ENCODE assay signal across 13 cellular contexts in genomic region chr10:131977323-131978096, GRCh38. TPM values are rescaled to one million over a fixed set of nuclear protein-coding genes. Genes with fewer than 3 reads are reported as not detected.
DNase-seq lines count a peak whose midpoint lies in the region; ATAC-seq, FAIRE-seq and TF ChIP-seq lines count a peak whose summit lies in the region.
"Had no signal": no experiment of that assay in that cellular context is flagged by ENCODE, and none has a peak within 500 bp of the region (broad histone marks: within the 10 kb centered on the region; RNA-seq: fewer than 3 reads in every experiment).

No MANE protein-coding gene starts in this region.

- no peaks in the 10 kb centered on the region for H3K27me3 Mint-ChIP-seq in CD8-positive, alpha-beta memory T cell
- no peaks in the 10 kb centered on the region for H3K27me3 Mint-ChIP-seq in activated naive CD8-positive, alpha-beta T cell treated with anti-CD3 and anti-CD28 coated beads, Interleukin-2, amount 10 ng/mL, durations not matched to agents 7 days and 5 days
- no peaks in the 10 kb centered on the region for H3K27me3 Mint-ChIP-seq in naive thymus-derived CD4-positive, alpha-beta T cell

- H3K27ac ChIP-seq in BLaER1 (peak overlapping the region; percentile 66; the same call in 1 of the 2 replicates), esophagus muscularis mucosa (replicated peaks in 1 of 4) (no peak overlapping the region)
- no peak overlapping the region for H3K27ac ChIP-seq in CD8-positive, alpha-beta memory T cell (ENCODE audit: low read depth, low read length)
- no peak overlapping the region for H3K27ac ChIP-seq in naive thymus-derived CD4-positive, alpha-beta T cell (ENCODE audit: low read depth, low read length)

- peaks cover 30% of the 10 kb centered on the region for H3K36me3 ChIP-seq in BLaER1
- no peaks in the 10 kb centered on the region for H3K36me3 ChIP-seq in CD8-positive, alpha-beta memory T cell (ENCODE audit: insufficient read depth, low read length)
- H3K36me3 ChIP-seq in naive thymus-derived CD4-positive, alpha-beta T cell (ENCODE audit: control insufficient read depth in 2 of 3, insufficient read depth in 3 of 3, low read length in 3 of 3) = no peaks in the 10 kb centered on the region
- peaks cover 0 to 12% (median 2%) of the 10 kb centered on the region in 4 donors for H3K36me3 ChIP-seq in esophagus muscularis mucosa

- peak overlapping the region in 5 of 8 donors; percentile 41 to 79 (median 55) for H3K27ac Mint-ChIP-seq in CD8-positive, alpha-beta memory T cell
- peak overlapping the region; percentile 77 for H3K27ac Mint-ChIP-seq in activated naive CD8-positive, alpha-beta T cell treated with anti-CD3 and anti-CD28 coated beads, Interleukin-2, amount 10 ng/mL, durations not matched to agents 7 days and 5 days
- H3K27ac Mint-ChIP-seq in naive thymus-derived CD4-positive, alpha-beta T cell = peak overlapping the region; percentile 32 to 97 (median 95)

- H3K27me3 ChIP-seq in BLaER1 (no peaks in the 10 kb centered on the region), esophagus muscularis mucosa (no peaks in the 10 kb centered on the region)
- H3K27me3 ChIP-seq in CD8-positive, alpha-beta memory T cell (ENCODE audit: insufficient read depth, low read length, poor library complexity, severe bottlenecking) = no peaks in the 10 kb centered on the region
- H3K27me3 ChIP-seq in naive thymus-derived CD4-positive, alpha-beta T cell (ENCODE audit: control insufficient read depth in 2 of 2, insufficient read depth in 2 of 2, low read length in 2 of 2) = no peaks in the 10 kb centered on the region
- H3K27me3 ChIP-seq: dorsolateral prefrontal cortex had no signal

- H3K4me1 ChIP-seq in BLaER1 (peaks cover 85% of the 10 kb centered on the region), esophagus muscularis mucosa (peaks cover 48 to 61% (median 53%) of the 10 kb centered on the region in 4 donors)
- peaks cover 74% of the 10 kb centered on the region for H3K4me1 ChIP-seq in CD8-positive, alpha-beta memory T cell (ENCODE audit: insufficient read depth, low read length)
- peaks cover 20 to 58% of the 10 kb centered on the region in 2 donors for H3K4me1 ChIP-seq in naive thymus-derived CD4-positive, alpha-beta T cell (ENCODE audit: control insufficient read depth in 2 of 2, insufficient read depth in 2 of 2, low read length in 2 of 2)
- H3K4me1 ChIP-seq: Caco-2 had no signal

- peak overlapping the region; percentile 93 for H3K4me2 ChIP-seq in BLaER1

- 88% methylated on average over 13 of the region's 13 CpGs for whole genome bisulfite sequencing in esophagus muscularis mucosa

- peaks cover 90% of the 10 kb centered on the region for H4K20me1 ChIP-seq in BLaER1

- no peak for DNase-seq in CD8-positive, alpha-beta memory T cell
- DNase-seq in activated naive CD8-positive, alpha-beta T cell treated with anti-CD3 and anti-CD28 coated beads, Interleukin-2, amount 10 ng/mL, durations not matched to agents 7 days and 5 days = no peak
- no peak for DNase-seq in naive thymus-derived CD4-positive, alpha-beta T cell
- DNase-seq in hepatic stellate cell (ENCODE audit: low spot score) (no peak), GM19239 (ENCODE audit: insufficient read length, low spot score) (no peak), esophagus muscularis mucosa (ENCODE audit: extremely low spot score) (no peak)
- DNase-seq: aorta, Caco-2, dorsolateral prefrontal cortex, NCI-H1930, NCI-H748 treated with DMSO at 0.1 percent for 48 hours, SHP77 treated with DMSO at 0.1 percent for 48 hours had no signal

- TF ChIP-seq EP300 in esophagus muscularis mucosa (IDR thresholded peaks at IDR 0.05) = no peak

- H3K36me3 Mint-ChIP-seq in CD8-positive, alpha-beta memory T cell = peaks cover 0 to 11% (median 0%) of the 10 kb centered on the region in 3 donors
- H3K36me3 Mint-ChIP-seq in activated naive CD8-positive, alpha-beta T cell treated with anti-CD3 and anti-CD28 coated beads, Interleukin-2, amount 10 ng/mL, durations not matched to agents 7 days and 5 days = peaks cover 38% of the 10 kb centered on the region
- H3K36me3 Mint-ChIP-seq in naive thymus-derived CD4-positive, alpha-beta T cell = peaks cover 0 to 44% (median 7%) of the 10 kb centered on the region in 5 donors

- H3K9ac ChIP-seq in BLaER1 = peak overlapping the region; percentile 70; the same call in 1 of the 2 replicates

- H3K4me3 ChIP-seq in BLaER1 = peak overlapping the region; percentile 85; the same call in 1 of the 2 replicates
- H3K4me3 ChIP-seq in CD8-positive, alpha-beta memory T cell (ENCODE audit: low read length) = no peak overlapping the region
- H3K4me3 ChIP-seq in naive thymus-derived CD4-positive, alpha-beta T cell (ENCODE audit: low read length) = no peak overlapping the region
- no peak overlapping the region for H3K4me3 ChIP-seq in esophagus muscularis mucosa

- no peak for TF ChIP-seq CTCF in esophagus muscularis mucosa (IDR thresholded peaks at IDR 0.05)

- ATAC-seq in activated naive CD8-positive, alpha-beta T cell treated with anti-CD3 and anti-CD28 coated beads, Interleukin-2, amount 10 ng/mL, durations not matched to agents 7 days and 5 days (ENCODE audit: low read depth) = no peak
- no peak for ATAC-seq in naive thymus-derived CD4-positive, alpha-beta T cell

- no peaks in the 10 kb centered on the region for H3K9me3 Mint-ChIP-seq in CD8-positive, alpha-beta memory T cell
- H3K9me3 Mint-ChIP-seq in activated naive CD8-positive, alpha-beta T cell treated with anti-CD3 and anti-CD28 coated beads, Interleukin-2, amount 10 ng/mL, durations not matched to agents 7 days and 5 days = no peaks in the 10 kb centered on the region
- H3K9me3 Mint-ChIP-seq in naive thymus-derived CD4-positive, alpha-beta T cell = peaks cover 0 to 2% (median 0%) of the 10 kb centered on the region in 11 donors

- CTCF ChIA-PET in CD8-positive, alpha-beta memory T cell (lab: Charles Lee) = no interaction called here
- CTCF ChIA-PET in naive thymus-derived CD4-positive, alpha-beta T cell (lab: Charles Lee) = no interaction called here

- H3K9me3 ChIP-seq in BLaER1 (no peaks in the 10 kb centered on the region), esophagus muscularis mucosa (no peaks in the 10 kb centered on the region)
- H3K9me3 ChIP-seq in CD8-positive, alpha-beta memory T cell (ENCODE audit: low read length) = no peaks in the 10 kb centered on the region
- H3K9me3 ChIP-seq in naive thymus-derived CD4-positive, alpha-beta T cell (ENCODE audit: control insufficient read depth in 2 of 3, low read length in 3 of 3) = no peaks in the 10 kb centered on the region
- H3K9me3 ChIP-seq: Caco-2 had no signal

- H3K4me3 Mint-ChIP-seq in CD8-positive, alpha-beta memory T cell = peak overlapping the region in 2 of 7 donors; percentile 72 to 83
- H3K4me3 Mint-ChIP-seq in activated naive CD8-positive, alpha-beta T cell treated with anti-CD3 and anti-CD28 coated beads, Interleukin-2, amount 10 ng/mL, durations not matched to agents 7 days and 5 days = peak overlapping the region; percentile 82
- H3K4me3 Mint-ChIP-seq in naive thymus-derived CD4-positive, alpha-beta T cell = peak overlapping the region in 8 of 10 donors; percentile 14 to 88 (median 42)

- TF ChIP-seq POLR2A in esophagus muscularis mucosa (IDR thresholded peaks at IDR 0.05; ENCODE audit: low read depth) = no peak

- FAIRE-seq in GM19239 (lab: Jason Lieb, UNC) = no peak

- intact Hi-C loops in naive thymus-derived CD4-positive, alpha-beta T cell (cut with micrococcal nuclease) = loop anchor here in 1 of 2 donors (2.0 kb wide), 1 partner anchor 13 kb away; no protein-coding TSS in a partner anchor
- intact Hi-C loops in esophagus muscularis mucosa (cut with DNase I) = no loop called here

- POLR2A ChIA-PET in CD8-positive, alpha-beta memory T cell (lab: Charles Lee) = no interaction called here
- POLR2A ChIA-PET in activated naive CD8-positive, alpha-beta T cell treated with anti-CD3 and anti-CD28 coated beads, Interleukin-2, amount 10 ng/mL, durations not matched to agents 7 days and 5 days (lab: Charles Lee) = no interaction called here
- POLR2A ChIA-PET in naive thymus-derived CD4-positive, alpha-beta T cell (lab: Charles Lee) = interaction anchor here (1.2 kb wide), 1 partner anchor 75 kb away, joined by 3 read pairs; no protein-coding TSS in a partner anchor

- peaks cover 64 to 82% (median 81%) of the 10 kb centered on the region in 3 donors for H3K4me1 Mint-ChIP-seq in CD8-positive, alpha-beta memory T cell
- peaks cover 63% of the 10 kb centered on the region for H3K4me1 Mint-ChIP-seq in activated naive CD8-positive, alpha-beta T cell treated with anti-CD3 and anti-CD28 coated beads, Interleukin-2, amount 10 ng/mL, durations not matched to agents 7 days and 5 days
- peaks cover 50 to 84% (median 82%) of the 10 kb centered on the region in 7 donors for H3K4me1 Mint-ChIP-seq in naive thymus-derived CD4-positive, alpha-beta T cell

RNA-seq across cellular contexts. Expression of gene BNIP3, which starts 4.2 kb away (rescaled TPM):
- total RNA-seq in CD8-positive, alpha-beta memory T cell = 10 to 100 TPM; 39.8 to 40.7 TPM
- polyA plus RNA-seq in CD8-positive, alpha-beta memory T cell = 26.3 TPM
- total RNA-seq in activated naive CD8-positive, alpha-beta T cell treated with anti-CD3 and anti-CD28 coated beads, Interleukin-2, amount 10 ng/mL, durations not matched to agents 7 days and 5 days = 10 to 100 TPM; 67.0 to 69.4 TPM
- 10 to 100 TPM; 17.7 to 81.7 (median 39.3) TPM for total RNA-seq in naive thymus-derived CD4-positive, alpha-beta T cell
- polyA plus RNA-seq in naive thymus-derived CD4-positive, alpha-beta T cell = 10 to 100 TPM; 40.5 to 41.5 TPM
- 10 to 100 TPM; 51.4 to 68.9 (median 62.6) TPM for total RNA-seq in esophagus muscularis mucosa
